ENCODE assay signal across 19 cellular contexts in the genomic region with DNA sequence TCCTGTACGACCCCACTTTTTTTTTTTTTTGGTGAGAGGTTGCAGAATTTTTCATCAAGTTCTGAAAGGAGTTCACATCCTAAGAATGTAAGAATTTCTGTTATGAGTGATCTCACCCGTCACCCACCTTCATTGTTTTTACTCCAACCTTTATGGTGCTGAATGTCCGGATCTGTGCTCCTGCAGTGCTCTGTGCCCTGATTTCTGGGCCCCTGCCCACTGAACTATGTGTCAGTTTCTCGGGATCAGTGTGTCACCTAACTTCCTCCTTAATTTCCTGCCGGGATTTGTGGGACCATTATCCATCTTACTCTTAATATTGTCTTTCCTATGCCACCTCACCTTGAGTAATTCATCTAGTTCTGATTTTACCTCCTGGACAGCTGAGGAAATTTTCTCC.
"Had no signal": no experiment of that assay in that cellular context is flagged by ENCODE, and none has a peak within 500 bp of the region (broad histone marks: within the 10 kb centered on the region; RNA-seq: fewer than 3 reads in every experiment).

No MANE protein-coding gene starts in this region.

- H3K27ac ChIP-seq: breast epithelium had no signal

- H3K4me3 ChIP-seq: breast epithelium, dorsolateral prefrontal cortex, tibial nerve had no signal

- DNase-seq: activated CD4-positive, alpha-beta T cell treated with anti-CD3 and anti-CD28 coated beads, Interleukin-2, amount 50 U/mL, for 1 hour; activated naive CD8-positive, alpha-beta T cell treated with anti-CD3 and anti-CD28 coated beads for 36 hours; dorsolateral prefrontal cortex; endodermal cell; hippocampal formation; kidney; left ventricle myocardium superior; mesendoderm; occipital lobe; right cardiac atrium; small intestine; stimulated activated CD4-positive, alpha-beta T cell treated with anti-CD3 and anti-CD28 coated beads, Interleukin-4, amount 100 ng/mL, for 24 hours; stimulated activated naive CD4-positive, alpha-beta T cell; T-helper 2 cell had no signal

- H3K9me3 ChIP-seq: breast epithelium, tibial nerve had no signal

- FAIRE-seq: kidney, small intestine, TTC549 had no signal

- H3K4me1 ChIP-seq: breast epithelium had no signal

- H3K27ac Mint-ChIP-seq: activated naive CD8-positive, alpha-beta T cell treated with anti-CD3 and anti-CD28 coated beads for 36 hours; activated T-helper 1 cell treated with anti-CD3 and anti-CD28 coated beads, Interleukin-12 subunit alpha, Interleukin-12 subunit beta, Interleukin-2, Interleukin-4 antibody, amounts not matched to agents 30 ng/mL and 10 ng/mL and 1 ng/mL, durations not matched to agents 14 hours and 24 hours and 36 hours; endodermal cell; natural killer cell treated with Interleukin-12 subunit alpha and Interleukin-12 subunit beta and Interleukin-15 and Interleukin-18, amount 100 ng/mL, for 72 hours had no signal

- H3K9me3 Mint-ChIP-seq: activated naive CD8-positive, alpha-beta T cell treated with anti-CD3 and anti-CD28 coated beads for 36 hours; activated T-helper 1 cell treated with anti-CD3 and anti-CD28 coated beads, Interleukin-12 subunit alpha, Interleukin-12 subunit beta, Interleukin-2, Interleukin-4 antibody, amounts not matched to agents 30 ng/mL and 10 ng/mL and 1 ng/mL, durations not matched to agents 14 hours and 24 hours and 36 hours; natural killer cell treated with Interleukin-12 subunit alpha and Interleukin-12 subunit beta and Interleukin-15 and Interleukin-18, amount 100 ng/mL, for 72 hours had no signal

- H3K4me3 Mint-ChIP-seq: activated naive CD8-positive, alpha-beta T cell treated with anti-CD3 and anti-CD28 coated beads for 36 hours; activated T-helper 1 cell treated with anti-CD3 and anti-CD28 coated beads, Interleukin-12 subunit alpha, Interleukin-12 subunit beta, Interleukin-2, Interleukin-4 antibody, amounts not matched to agents 30 ng/mL and 10 ng/mL and 1 ng/mL, durations not matched to agents 14 hours and 24 hours and 36 hours; endodermal cell; natural killer cell treated with Interleukin-12 subunit alpha and Interleukin-12 subunit beta and Interleukin-15 and Interleukin-18, amount 100 ng/mL, for 72 hours had no signal

- ATAC-seq: left ventricle myocardium superior; natural killer cell treated with Interleukin-12 subunit alpha and Interleukin-12 subunit beta and Interleukin-15 and Interleukin-18, amount 100 ng/mL, for 72 hours; right cardiac atrium had no signal

- H3K4me1 Mint-ChIP-seq: activated naive CD8-positive, alpha-beta T cell treated with anti-CD3 and anti-CD28 coated beads for 36 hours had no signal

- H3K36me3 ChIP-seq: breast epithelium, tibial nerve had no signal

- H3K36me3 Mint-ChIP-seq: activated naive CD8-positive, alpha-beta T cell treated with anti-CD3 and anti-CD28 coated beads for 36 hours; natural killer cell treated with Interleukin-12 subunit alpha and Interleukin-12 subunit beta and Interleukin-15 and Interleukin-18, amount 100 ng/mL, for 72 hours had no signal

- H3K27me3 ChIP-seq: breast epithelium, dorsolateral prefrontal cortex, tibial nerve had no signal
